1 cellular context compared by ENCODE assay signal in the genomic region with DNA sequence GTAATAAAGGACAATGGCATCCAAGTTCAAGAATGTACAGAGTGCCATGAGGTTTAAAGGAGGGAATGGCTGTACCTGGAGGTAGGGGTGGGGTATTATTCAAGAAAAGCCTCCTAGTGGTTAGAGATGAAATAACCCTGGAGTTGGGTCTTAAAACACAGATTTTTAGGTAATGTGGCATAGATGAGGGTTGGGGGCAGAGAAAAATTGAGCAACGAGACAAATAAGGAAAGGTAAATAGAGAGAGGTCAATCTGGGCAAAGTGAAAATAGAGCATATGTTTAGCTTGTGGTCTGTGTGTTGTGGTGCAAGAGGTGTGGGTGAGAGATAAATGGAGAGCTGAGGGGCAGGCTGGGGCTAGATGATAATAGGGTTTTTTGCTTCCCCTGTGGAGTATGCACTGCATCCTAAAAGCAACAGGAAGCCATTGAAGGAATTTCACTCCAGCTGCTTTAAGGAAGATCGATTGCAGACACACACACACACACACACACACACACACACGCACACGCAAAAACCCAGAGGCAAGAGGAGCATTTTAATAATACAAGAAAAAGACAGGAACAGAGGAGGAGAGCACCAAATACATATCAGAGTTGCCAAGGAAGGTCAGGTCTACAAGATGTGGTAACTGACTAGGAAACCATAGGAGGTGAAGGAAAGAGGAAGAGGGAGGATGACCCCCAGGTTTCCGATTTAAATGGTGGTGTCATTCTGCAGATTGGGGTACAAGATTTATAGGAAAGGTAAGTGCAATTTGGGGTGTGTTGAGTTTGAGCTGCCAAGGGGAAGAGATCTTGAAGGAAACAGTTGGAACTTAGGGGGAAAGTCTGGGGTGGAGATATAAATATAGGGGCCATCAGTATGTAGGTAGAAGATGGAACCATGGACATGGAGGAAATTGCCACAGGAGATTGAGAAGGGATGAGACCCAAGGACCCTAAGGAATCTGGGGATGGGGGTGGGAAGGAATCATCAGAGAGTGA.
A peak's percentile ranks its signal among the peaks of the same experiment; 100 is the strongest.
TF ChIP-seq lines count a peak whose summit lies in the region.

No MANE protein-coding gene starts in this region.

TF ChIP-seq in HepG2, 621 proteins besides CTCF, POLR2A, EP300 and RAD21 (continued from another document and continues in another):
- TF ChIP-seq ZNF10 (CRISPR knock-in tag; IDR thresholded peaks at IDR 0.05; ENCODE audit: borderline replicate concordance, low read depth) (no peak), ETV5 (CRISPR knock-in tag; IDR thresholded peaks at IDR 0.05; ENCODE audit: borderline replicate concordance) (peak; percentile 82), SPEN (CRISPR knock-in tag; IDR thresholded peaks at IDR 0.05; ENCODE audit: low read depth) (peak; percentile 63; the same call in 1 of the 2 replicates), ZFP41 (CRISPR knock-in tag; IDR thresholded peaks at IDR 0.05; ENCODE audit: borderline replicate concordance) (peak; percentile 43; the same call in 1 of the 2 replicates), THRA (CRISPR knock-in tag; IDR thresholded peaks at IDR 0.05; ENCODE audit: borderline replicate concordance) (peak; percentile 100), FOXK1 (CRISPR knock-in tag; IDR thresholded peaks at IDR 0.05; ENCODE audit: borderline replicate concordance, low read depth) (peak; percentile 98), DDIT3 (CRISPR knock-in tag; IDR thresholded peaks at IDR 0.05) (no peak), TFDP2 (CRISPR knock-in tag; IDR thresholded peaks at IDR 0.05) (peak; percentile 53), FOXA3 (CRISPR knock-in tag; IDR thresholded peaks at IDR 0.05) (peak; percentile 100), THAP11 (CRISPR knock-in tag; IDR thresholded peaks at IDR 0.05) (peak; percentile 84), NFKB2 (CRISPR knock-in tag; IDR thresholded peaks at IDR 0.05; ENCODE audit: borderline replicate concordance) (no peak), IRF1 (CRISPR knock-in tag; IDR thresholded peaks at IDR 0.05; ENCODE audit: low read depth) (peak; percentile 93), ZNF124 (CRISPR knock-in tag; IDR thresholded peaks at IDR 0.05) (peak; percentile 97), ZNF841 (CRISPR knock-in tag; IDR thresholded peaks at IDR 0.05; ENCODE audit: borderline replicate concordance) (no peak), FOSL2 (CRISPR knock-in tag; IDR thresholded peaks at IDR 0.05) (peak; percentile 87), SALL2 (CRISPR knock-in tag; IDR thresholded peaks at IDR 0.05) (peak; percentile 59; the same call in 1 of the 2 replicates), SOX6 (IDR thresholded peaks at IDR 0.05) (no peak), SOX6 (CRISPR knock-in tag; IDR thresholded peaks at IDR 0.05) (peak; percentile 99), IKZF4 (CRISPR knock-in tag; IDR thresholded peaks at IDR 0.05; ENCODE audit: borderline replicate concordance, low read depth, not compliant biosample characterization) (peak; percentile 25), ZNF775 (CRISPR knock-in tag; IDR thresholded peaks at IDR 0.05; ENCODE audit: borderline replicate concordance) (peak; percentile 94), ZNF333 (CRISPR knock-in tag; IDR thresholded peaks at IDR 0.05; ENCODE audit: borderline replicate concordance) (0 out of 2 replicates have a peak, but pooled peaks have one; percentile 24), TOE1 (CRISPR knock-in tag; IDR thresholded peaks at IDR 0.05) (peak; percentile 97), JDP2 (CRISPR knock-in tag; IDR thresholded peaks at IDR 0.05; ENCODE audit: borderline replicate concordance) (no peak), MED1 (CRISPR knock-in tag; IDR thresholded peaks at IDR 0.05) (peak; percentile 98), ZFY (CRISPR knock-in tag; IDR thresholded peaks at IDR 0.05) (peak; percentile 28; the same call in 1 of the 2 replicates), ZNF749 (CRISPR knock-in tag; IDR thresholded peaks at IDR 0.05; ENCODE audit: borderline replicate concordance) (peak; percentile 91; the same call in 1 of the 2 replicates), NFATC3 (CRISPR knock-in tag; IDR thresholded peaks at IDR 0.05) (peak; percentile 88; the same call in 1 of the 2 replicates), PRDM10 (CRISPR knock-in tag; IDR thresholded peaks at IDR 0.05; ENCODE audit: low read depth) (peak; percentile 50; the same call in 1 of the 2 replicates), ZNF430 (CRISPR knock-in tag; IDR thresholded peaks at IDR 0.05) (peak; percentile 96), FOXP1 (IDR thresholded peaks at IDR 0.05) (peak; percentile 89), FOXP1 (CRISPR knock-in tag; IDR thresholded peaks at IDR 0.05) (peak; percentile 97), NFAT5 (CRISPR knock-in tag; IDR thresholded peaks at IDR 0.05) (no peak), KDM3A (CRISPR knock-in tag; IDR thresholded peaks at IDR 0.05; ENCODE audit: low read depth) (peak; percentile 84; the same call in 1 of the 2 replicates), MTERF4 (CRISPR knock-in tag; IDR thresholded peaks at IDR 0.05) (peak; percentile 49; the same call in 1 of the 2 replicates), ZSCAN9 (CRISPR knock-in tag; IDR thresholded peaks at IDR 0.05; ENCODE audit: borderline replicate concordance) (peak; percentile 82; the same call in 1 of the 2 replicates)
- TF ChIP-seq, protein P1, sequence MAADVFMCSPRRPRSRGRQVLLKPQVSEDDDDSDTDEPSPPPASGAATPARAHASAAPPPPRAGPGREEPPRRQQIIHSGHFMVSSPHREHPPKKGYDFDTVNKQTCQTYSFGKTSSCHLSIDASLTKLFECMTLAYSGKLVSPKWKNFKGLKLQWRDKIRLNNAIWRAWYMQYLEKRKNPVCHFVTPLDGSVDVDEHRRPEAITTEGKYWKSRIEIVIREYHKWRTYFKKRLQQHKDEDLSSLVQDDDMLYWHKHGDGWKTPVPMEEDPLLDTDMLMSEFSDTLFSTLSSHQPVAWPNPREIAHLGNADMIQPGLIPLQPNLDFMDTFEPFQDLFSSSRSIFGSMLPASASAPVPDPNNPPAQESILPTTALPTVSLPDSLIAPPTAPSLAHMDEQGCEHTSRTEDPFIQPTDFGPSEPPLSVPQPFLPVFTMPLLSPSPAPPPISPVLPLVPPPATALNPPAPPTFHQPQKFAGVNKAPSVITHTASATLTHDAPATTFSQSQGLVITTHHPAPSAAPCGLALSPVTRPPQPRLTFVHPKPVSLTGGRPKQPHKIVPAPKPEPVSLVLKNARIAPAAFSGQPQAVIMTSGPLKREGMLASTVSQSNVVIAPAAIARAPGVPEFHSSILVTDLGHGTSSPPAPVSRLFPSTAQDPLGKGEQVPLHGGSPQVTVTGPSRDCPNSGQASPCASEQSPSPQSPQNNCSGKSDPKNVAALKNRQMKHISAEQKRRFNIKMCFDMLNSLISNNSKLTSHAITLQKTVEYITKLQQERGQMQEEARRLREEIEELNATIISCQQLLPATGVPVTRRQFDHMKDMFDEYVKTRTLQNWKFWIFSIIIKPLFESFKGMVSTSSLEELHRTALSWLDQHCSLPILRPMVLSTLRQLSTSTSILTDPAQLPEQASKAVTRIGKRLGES (CRISPR knock-in tag; IDR thresholded peaks at IDR 0.05; ENCODE audit: borderline replicate concordance), result no peak
- TF ChIP-seq, protein P2, sequence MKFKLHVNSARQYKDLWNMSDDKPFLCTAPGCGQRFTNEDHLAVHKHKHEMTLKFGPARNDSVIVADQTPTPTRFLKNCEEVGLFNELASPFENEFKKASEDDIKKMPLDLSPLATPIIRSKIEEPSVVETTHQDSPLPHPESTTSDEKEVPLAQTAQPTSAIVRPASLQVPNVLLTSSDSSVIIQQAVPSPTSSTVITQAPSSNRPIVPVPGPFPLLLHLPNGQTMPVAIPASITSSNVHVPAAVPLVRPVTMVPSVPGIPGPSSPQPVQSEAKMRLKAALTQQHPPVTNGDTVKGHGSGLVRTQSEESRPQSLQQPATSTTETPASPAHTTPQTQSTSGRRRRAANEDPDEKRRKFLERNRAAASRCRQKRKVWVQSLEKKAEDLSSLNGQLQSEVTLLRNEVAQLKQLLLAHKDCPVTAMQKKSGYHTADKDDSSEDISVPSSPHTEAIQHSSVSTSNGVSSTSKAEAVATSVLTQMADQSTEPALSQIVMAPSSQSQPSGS (CRISPR knock-in tag; IDR thresholded peaks at IDR 0.05), result peak; percentile 91
